In genomic region chr6:43506667-43507471, GRCh38 we compare ENCODE assay signal across 8 cellular contexts. TPM values are rescaled to one million over a fixed set of nuclear protein-coding genes. Genes with fewer than 3 reads are reported as not detected.
A peak's percentile ranks its signal among the peaks of the same experiment; 100 is the strongest.
DNase-seq lines count a peak whose midpoint lies in the region; ATAC-seq and TF ChIP-seq lines count a peak whose summit lies in the region.

No MANE protein-coding gene starts in this region.

- H3K9me3 ChIP-seq in neuronal stem cell (replicated peaks in 1 of 2; ENCODE audit: control insufficient read depth in 2 of 2, insufficient read depth in 1 of 2, low read depth in 1 of 2, low read length in 2 of 2) = peaks cover 0 to 2% of the 10 kb centered on the region in 2 donors

- H3K4me1 Mint-ChIP-seq in activated T-helper 1 cell treated with anti-CD3 and anti-CD28 coated beads, Interleukin-12 subunit alpha, Interleukin-12 subunit beta, Interleukin-2, Interleukin-4 antibody, amounts not matched to agents 30 ng/mL and 10 ng/mL and 1 ng/mL, durations not matched to agents 14 hours and 24 hours and 36 hours (ENCODE audit: low read depth) = peaks cover 13% of the 10 kb centered on the region

- H2BK15ac ChIP-seq in neuronal stem cell (ENCODE audit: low read length) = no peak overlapping the region

- H2BK12ac ChIP-seq in neuronal stem cell (ENCODE audit: low read length) = no peak overlapping the region

- H3K36me3 ChIP-seq in neuronal stem cell (replicated peaks in 1 of 2; ENCODE audit: control insufficient read depth in 2 of 2, insufficient read depth in 2 of 2, low read length in 2 of 2) = peaks cover 35 to 57% of the 10 kb centered on the region in 2 donors

- intact Hi-C loops in activated T-helper 1 cell treated with anti-CD3 and anti-CD28 coated beads, Interleukin-12 subunit alpha, Interleukin-12 subunit beta, Interleukin-2, Interleukin-4 antibody, amounts not matched to agents 30 ng/mL and 10 ng/mL and 1 ng/mL, durations not matched to agents 14 hours and 24 hours and 36 hours (cut with micrococcal nuclease) = loop anchor here (1.0 to 5.0 kb wide), 5 partner anchors 30 to 280 kb away; partner anchors contain the start of genes DLK2, DNPH1 and TJAP1

- no peak overlapping the region for H3K4ac ChIP-seq in neuronal stem cell (ENCODE audit: low read length)

- no peak overlapping the region for H2BK120ac ChIP-seq in neuronal stem cell (ENCODE audit: low read depth, low read length)

- H2AK5ac ChIP-seq in neuronal stem cell (ENCODE audit: low read depth, low read length) = no peak overlapping the region

- no peaks in the 10 kb centered on the region for H3K79me1 ChIP-seq in neuronal stem cell (ENCODE audit: low read depth, low read length)

- TF ChIP-seq CTCF in AG09319 (IDR thresholded peaks at IDR 0.05; ENCODE audit: low read depth, low read length) = peak; percentile 93
- TF ChIP-seq CTCF in LNCaP clone FGC (IDR thresholded peaks at IDR 0.05; ENCODE audit: control insufficient read depth, extremely low read depth, insufficient read depth) = peak; percentile 94
- peak; percentile 94 for TF ChIP-seq CTCF in RWPE1 (conservative IDR thresholded peaks at IDR 0.05; ENCODE audit: low read depth)
- peak; percentile 93 for TF ChIP-seq CTCF in fibroblast of the aortic adventitia (IDR thresholded peaks at IDR 0.05; ENCODE audit: insufficient read depth, low read length)

- H3K27me3 Mint-ChIP-seq in activated T-helper 1 cell treated with anti-CD3 and anti-CD28 coated beads, Interleukin-12 subunit alpha, Interleukin-12 subunit beta, Interleukin-2, Interleukin-4 antibody, amounts not matched to agents 30 ng/mL and 10 ng/mL and 1 ng/mL, durations not matched to agents 14 hours and 24 hours and 36 hours (ENCODE audit: insufficient read depth) = peaks cover 18% of the 10 kb centered on the region

- POLR2A ChIA-PET in RWPE1 (lab: Yijun Ruan, JAX; ENCODE audit: low non-redundant PET) = interaction anchor here (1.5 kb wide), 1 partner anchor 10 kb away, joined by 4 read pairs; the partner anchor contains the start of genes POLR1C and YIPF3

- peak overlapping the region; percentile 36 for H3K27ac ChIP-seq in RWPE1
- H3K27ac ChIP-seq in neuronal stem cell (replicated peaks; ENCODE audit: low read length) = no peak overlapping the region

- CTCF ChIA-PET in RWPE1 (lab: Yijun Ruan, JAX) = interaction anchor here (0.6 to 3.7 kb wide), 22 partner anchors 10 to 1705 kb away, joined by 3 to 39 read pairs (median 4); partner anchors contain the start of genes DNPH1, POLR1C and YIPF3

- no peak overlapping the region for H3K4me3 Mint-ChIP-seq in activated T-helper 1 cell treated with anti-CD3 and anti-CD28 coated beads, Interleukin-12 subunit alpha, Interleukin-12 subunit beta, Interleukin-2, Interleukin-4 antibody, amounts not matched to agents 30 ng/mL and 10 ng/mL and 1 ng/mL, durations not matched to agents 14 hours and 24 hours and 36 hours

- no peak overlapping the region for H3K14ac ChIP-seq in neuronal stem cell (ENCODE audit: low read length)

- DNase-seq in AG09319 (ENCODE audit: extremely low read depth, low read depth) (peak; percentile 56), LNCaP clone FGC (ENCODE audit: low read depth) (peak; percentile 51), RWPE1 (ENCODE audit: low spot score) (peak; percentile 69), fibroblast of the aortic adventitia (ENCODE audit: low read depth) (peak; percentile 88), neuronal stem cell (ENCODE audit: low spot score) (peak; percentile 86), stromal cell of bone marrow (ENCODE audit: low read depth) (peak; percentile 60)
- DNase-seq in activated T-helper 1 cell treated with anti-CD3 and anti-CD28 coated beads, Interleukin-12 subunit alpha, Interleukin-12 subunit beta, Interleukin-2, Interleukin-4 antibody, amounts not matched to agents 30 ng/mL and 10 ng/mL and 1 ng/mL, durations not matched to agents 14 hours and 24 hours and 36 hours (ENCODE audit: low spot score) = peak; percentile 74

- H3K27me3 ChIP-seq in neuronal stem cell (ENCODE audit: control insufficient read depth in 3 of 3, insufficient read depth in 3 of 3, low read depth in 1 of 3, low read length in 3 of 3) = peaks cover 7 to 17% (median 9%) of the 10 kb centered on the region in 3 experiments

- H3K4me3 ChIP-seq in LNCaP clone FGC (ENCODE audit: low read depth, low read length) (no peak overlapping the region), fibroblast of the aortic adventitia (ENCODE audit: low read depth, low read length) (no peak overlapping the region), neuronal stem cell (ENCODE audit: low read length in 2 of 2) (no peak overlapping the region)

- H3K36me3 Mint-ChIP-seq in activated T-helper 1 cell treated with anti-CD3 and anti-CD28 coated beads, Interleukin-12 subunit alpha, Interleukin-12 subunit beta, Interleukin-2, Interleukin-4 antibody, amounts not matched to agents 30 ng/mL and 10 ng/mL and 1 ng/mL, durations not matched to agents 14 hours and 24 hours and 36 hours (ENCODE audit: low read depth) = peaks cover 23% of the 10 kb centered on the region

- H2BK5ac ChIP-seq in neuronal stem cell (ENCODE audit: low read length) = no peak overlapping the region

- no peak overlapping the region for H3K27ac Mint-ChIP-seq in activated T-helper 1 cell treated with anti-CD3 and anti-CD28 coated beads, Interleukin-12 subunit alpha, Interleukin-12 subunit beta, Interleukin-2, Interleukin-4 antibody, amounts not matched to agents 30 ng/mL and 10 ng/mL and 1 ng/mL, durations not matched to agents 14 hours and 24 hours and 36 hours

- H3K4me2 ChIP-seq in neuronal stem cell (ENCODE audit: insufficient read depth, low read length, poor library complexity, severe bottlenecking) = no peak overlapping the region

- WGBS in neuronal stem cell (ENCODE audit: extremely low coverage in 2 of 2, insufficient read length in 2 of 2, insufficient replicate concordance in 1 of 2), 2 donors = no CpG with 5 or more reads among the region's 14 CpGs

- no peaks in the 10 kb centered on the region for H3K9me3 Mint-ChIP-seq in activated T-helper 1 cell treated with anti-CD3 and anti-CD28 coated beads, Interleukin-12 subunit alpha, Interleukin-12 subunit beta, Interleukin-2, Interleukin-4 antibody, amounts not matched to agents 30 ng/mL and 10 ng/mL and 1 ng/mL, durations not matched to agents 14 hours and 24 hours and 36 hours

- H2AFZ ChIP-seq in neuronal stem cell (ENCODE audit: low read length) = no peak overlapping the region

- ATAC-seq in GM19023 (IDR thresholded peaks at IDR 0.05; ENCODE audit: unreplicated experiment) = peak; percentile 45

- peaks cover 8 to 12% of the 10 kb centered on the region in 2 donors for H3K4me1 ChIP-seq in neuronal stem cell (ENCODE audit: control insufficient read depth in 2 of 2, insufficient read depth in 1 of 2, low read depth in 1 of 2, low read length in 2 of 2)

- H3K18ac ChIP-seq in neuronal stem cell (ENCODE audit: low read length) = no peak overlapping the region

- H4K8ac ChIP-seq in neuronal stem cell (ENCODE audit: low read depth, low read length) = no peak overlapping the region

- H3K23ac ChIP-seq in neuronal stem cell (ENCODE audit: low read depth, low read length, poor library complexity) = peak overlapping the region; percentile 18

- no peak overlapping the region for H3K9ac ChIP-seq in neuronal stem cell (ENCODE audit: low read depth, low read length, poor library complexity)

- H4K91ac ChIP-seq in neuronal stem cell (ENCODE audit: low read depth, low read length, poor library complexity) = no peak overlapping the region

RNA-seq across cellular contexts. Expression of gene LRRC73, which starts 3.3 kb away (rescaled TPM):
- total RNA-seq in activated T-helper 1 cell treated with anti-CD3 and anti-CD28 coated beads, Interleukin-12 subunit alpha, Interleukin-12 subunit beta, Interleukin-2, Interleukin-4 antibody, amounts not matched to agents 30 ng/mL and 10 ng/mL and 1 ng/mL, durations not matched to agents 14 hours and 24 hours and 36 hours = 0.10 and 0.12 TPM in 2 replicates
- 0.63 and 0.98 TPM in 2 replicates for total RNA-seq in fibroblast of the aortic adventitia (ENCODE audit: low replicate concordance)
- polyA plus RNA-seq in neuronal stem cell (2013, experiment 1 of 2) = 0.92 TPM
- 0.98 TPM for polyA plus RNA-seq in neuronal stem cell (2013, experiment 2 of 2)

RNA-seq across cellular contexts. Expression of gene YIPF3, which starts 9.9 kb away (rescaled TPM):
- total RNA-seq in activated T-helper 1 cell treated with anti-CD3 and anti-CD28 coated beads, Interleukin-12 subunit alpha, Interleukin-12 subunit beta, Interleukin-2, Interleukin-4 antibody, amounts not matched to agents 30 ng/mL and 10 ng/mL and 1 ng/mL, durations not matched to agents 14 hours and 24 hours and 36 hours = 60.2 and 62.5 TPM in 2 replicates
- 71.6 and 94.4 TPM in 2 replicates for total RNA-seq in fibroblast of the aortic adventitia (ENCODE audit: low replicate concordance)
- 77.3 TPM for polyA plus RNA-seq in neuronal stem cell (2013, experiment 1 of 2)
- 75.2 TPM for polyA plus RNA-seq in neuronal stem cell (2013, experiment 2 of 2)

RNA-seq across cellular contexts. Expression of gene POLR1C, which starts 10.0 kb away (rescaled TPM):
- total RNA-seq in activated T-helper 1 cell treated with anti-CD3 and anti-CD28 coated beads, Interleukin-12 subunit alpha, Interleukin-12 subunit beta, Interleukin-2, Interleukin-4 antibody, amounts not matched to agents 30 ng/mL and 10 ng/mL and 1 ng/mL, durations not matched to agents 14 hours and 24 hours and 36 hours = 85.8 and 98.0 TPM in 2 replicates
- total RNA-seq in fibroblast of the aortic adventitia (ENCODE audit: low replicate concordance) = 27.0 and 45.7 TPM in 2 replicates
- 23.4 TPM for polyA plus RNA-seq in neuronal stem cell (2013, experiment 1 of 2)
- 22.0 TPM for polyA plus RNA-seq in neuronal stem cell (2013, experiment 2 of 2)

RNA-seq across cellular contexts. Expression of gene TJAP1, which starts 29.5 kb away (rescaled TPM):
- total RNA-seq in activated T-helper 1 cell treated with anti-CD3 and anti-CD28 coated beads, Interleukin-12 subunit alpha, Interleukin-12 subunit beta, Interleukin-2, Interleukin-4 antibody, amounts not matched to agents 30 ng/mL and 10 ng/mL and 1 ng/mL, durations not matched to agents 14 hours and 24 hours and 36 hours = 43.4 and 48.2 TPM in 2 replicates
- 14.2 and 24.4 TPM in 2 replicates for total RNA-seq in fibroblast of the aortic adventitia (ENCODE audit: low replicate concordance)
- 30.3 TPM for polyA plus RNA-seq in neuronal stem cell (2013, experiment 1 of 2)
- 28.9 TPM for polyA plus RNA-seq in neuronal stem cell (2013, experiment 2 of 2)

RNA-seq across cellular contexts. Expression of gene DLK2, which starts 51.5 kb away (rescaled TPM):
- 1.5 and 2.0 TPM in 2 replicates for total RNA-seq in activated T-helper 1 cell treated with anti-CD3 and anti-CD28 coated beads, Interleukin-12 subunit alpha, Interleukin-12 subunit beta, Interleukin-2, Interleukin-4 antibody, amounts not matched to agents 30 ng/mL and 10 ng/mL and 1 ng/mL, durations not matched to agents 14 hours and 24 hours and 36 hours
- 0.36 and 0.98 TPM in 2 replicates for total RNA-seq in fibroblast of the aortic adventitia (ENCODE audit: low replicate concordance)
- 1.5 TPM for polyA plus RNA-seq in neuronal stem cell (2013, experiment 1 of 2)
- polyA plus RNA-seq in neuronal stem cell (2013, experiment 2 of 2) = 1.8 TPM
